18 cellular contexts compared by ENCODE assay signal in the genomic region with DNA sequence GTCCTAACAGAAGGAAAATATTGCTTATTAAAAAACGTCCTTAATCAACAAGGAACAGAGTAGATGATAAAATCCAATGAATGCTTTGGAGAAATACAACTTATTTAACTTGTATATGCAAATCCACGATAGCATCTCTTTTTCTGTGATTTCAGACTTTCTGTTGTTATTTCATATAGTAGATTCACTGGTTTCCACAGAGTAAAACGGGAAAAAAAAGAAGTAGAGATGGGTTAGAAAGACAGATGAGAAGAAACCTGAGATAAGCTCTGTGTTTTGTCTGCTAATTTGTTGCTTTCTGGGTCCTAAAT.
DNase-seq lines count a peak whose midpoint lies in the region; ATAC-seq, FAIRE-seq and TF ChIP-seq lines count a peak whose summit lies in the region.
"Had no signal": no experiment of that assay in that cellular context is flagged by ENCODE, and none has a peak within 500 bp of the region (broad histone marks: within the 10 kb centered on the region; RNA-seq: fewer than 3 reads in every experiment).

No MANE protein-coding gene starts in this region.

- TF ChIP-seq EP300 in H1 (IDR thresholded peaks at IDR 0.05; ENCODE audit: borderline replicate concordance in 1 of 2, low read depth in 2 of 2, low read length in 2 of 2) = no peak

- no peaks in the 10 kb centered on the region for H3K4me1 Mint-ChIP-seq in Calu3 (ENCODE audit: low read depth, unreplicated experiment)
- peaks cover 0 to 2% of the 10 kb centered on the region in 2 donors for H3K4me1 Mint-ChIP-seq in effector memory CD8-positive, alpha-beta T cell (ENCODE audit: low read depth in 2 of 2)
- no peaks in the 10 kb centered on the region for H3K4me1 Mint-ChIP-seq in activated CD4-positive, alpha-beta memory T cell treated with anti-CD3 and anti-CD28 coated beads, Interleukin-2, amount 10 ng/mL, durations not matched to agents 7 days and 5 days
- H3K4me1 Mint-ChIP-seq: immature natural killer cell had no signal

- no peak for TF ChIP-seq RAD21 in H1 (IDR thresholded peaks at IDR 0.05 in 1 of 2, conservative IDR thresholded peaks at IDR 0.05 in 1 of 2; ENCODE audit: low read depth in 2 of 2, low read length in 2 of 2)

- H3K27ac Mint-ChIP-seq in Calu3 (ENCODE audit: unreplicated experiment) = no peak overlapping the region
- H3K27ac Mint-ChIP-seq in effector memory CD8-positive, alpha-beta T cell = no peak overlapping the region
- no peak overlapping the region for H3K27ac Mint-ChIP-seq in activated CD4-positive, alpha-beta memory T cell treated with anti-CD3 and anti-CD28 coated beads, Interleukin-2, amount 10 ng/mL, durations not matched to agents 7 days and 5 days
- H3K27ac Mint-ChIP-seq: activated CD8-positive, alpha-beta memory T cell treated with anti-CD3 and anti-CD28 coated beads, Interleukin-2, amount 10 ng/mL, durations not matched to agents 7 days and 5 days; immature natural killer cell; stimulated activated memory B cell treated with anti-CD40 and anti-IgM and Interleukin-4, amounts not matched to agents 10 μg/mL and 1 μg/mL and 100 μg/mL, for 72 hours had no signal

- no peaks in the 10 kb centered on the region for H3K36me3 ChIP-seq in OCI-LY3 (replicated peaks; ENCODE audit: low read depth, low read length)
- H3K36me3 ChIP-seq in H1 (ENCODE audit: control insufficient read depth in 2 of 4, insufficient read depth in 4 of 4, low read length in 3 of 4) = no peaks in the 10 kb centered on the region
- no peaks in the 10 kb centered on the region for H3K36me3 ChIP-seq in parathyroid adenoma (ENCODE audit: control insufficient read depth, insufficient read depth, low read length)
- H3K36me3 ChIP-seq: heart left ventricle, thyroid gland had no signal

- H3K9me3 Mint-ChIP-seq in Calu3 (ENCODE audit: low read depth, unreplicated experiment) = no peaks in the 10 kb centered on the region
- H3K9me3 Mint-ChIP-seq in effector memory CD8-positive, alpha-beta T cell = peaks cover 2 to 19% of the 10 kb centered on the region in 2 donors
- no peaks in the 10 kb centered on the region for H3K9me3 Mint-ChIP-seq in activated CD4-positive, alpha-beta memory T cell treated with anti-CD3 and anti-CD28 coated beads, Interleukin-2, amount 10 ng/mL, durations not matched to agents 7 days and 5 days
- H3K9me3 Mint-ChIP-seq: stimulated activated memory B cell treated with anti-CD40 and anti-IgM and Interleukin-4, amounts not matched to agents 10 μg/mL and 1 μg/mL and 100 μg/mL, for 72 hours had no signal

- ATAC-seq in GM18861 (IDR thresholded peaks at IDR 0.05; ENCODE audit: unreplicated experiment) = no peak
- no peak for ATAC-seq in effector memory CD8-positive, alpha-beta T cell (replicated peaks)
- ATAC-seq: activated CD8-positive, alpha-beta memory T cell treated with anti-CD3 and anti-CD28 coated beads, Interleukin-2, amount 10 ng/mL, durations not matched to agents 7 days and 5 days; heart left ventricle; stimulated activated memory B cell treated with anti-CD40 and anti-IgM and Interleukin-4, amounts not matched to agents 10 μg/mL and 1 μg/mL and 100 μg/mL, for 72 hours had no signal

- H3K23ac ChIP-seq in H1 (ENCODE audit: insufficient read length) = no peak overlapping the region

- H2AFZ ChIP-seq in OCI-LY3 (ENCODE audit: low read depth, low read length) (peak overlapping the region; percentile 55; the same call in 1 of the 2 replicates), H1 (ENCODE audit: low read length) (peak overlapping the region; percentile 87), parathyroid adenoma (no peak overlapping the region)

- no peak overlapping the region for H2BK120ac ChIP-seq in H1 (replicated peaks; ENCODE audit: low read depth, low read length)

- H2BK5ac ChIP-seq in H1 (ENCODE audit: low read depth, low read length) = no peak overlapping the region

- DNase-seq in Calu3 (no peak), H1 (ENCODE audit: low read depth in 1 of 2, low spot score in 2 of 2) (no peak), DMS 273 (lab: John Stamatoyannopoulos, UW; ENCODE audit: unreplicated experiment) (no peak)
- no peak for DNase-seq in effector memory CD8-positive, alpha-beta T cell
- no peak for DNase-seq in activated CD4-positive, alpha-beta memory T cell treated with anti-CD3 and anti-CD28 coated beads, Interleukin-2, amount 10 ng/mL, durations not matched to agents 7 days and 5 days
- DNase-seq: GF-D8, immature natural killer cell, left ventricle myocardium superior had no signal

- CTCF ChIA-PET in Calu3 (lab: Charles Lee) = interaction anchor here (1.3 kb wide), 1 partner anchor 478 kb away, joined by 9 read pairs; no protein-coding TSS in a partner anchor
- CTCF ChIA-PET in H1 (lab: Charles Lee; ENCODE audit: partially characterized antibody) = interaction anchor here (0.7 to 3.1 kb wide), 15 partner anchors 9 to 700 kb away, joined by 3 to 16 read pairs (median 5); no protein-coding TSS in a partner anchor
- CTCF ChIA-PET in activated CD4-positive, alpha-beta memory T cell treated with anti-CD3 and anti-CD28 coated beads, Interleukin-2, amount 10 ng/mL, durations not matched to agents 7 days and 5 days (lab: Charles Lee) = interaction anchor here (0.6 to 1.3 kb wide), 2 partner anchors 57 to 632 kb away, joined by 3 to 4 read pairs; no protein-coding TSS in a partner anchor

- H2BK20ac ChIP-seq in H1 (ENCODE audit: low read length) = no peak overlapping the region

- no peak overlapping the region for H3K14ac ChIP-seq in H1 (ENCODE audit: insufficient read length)

- no peak for TF ChIP-seq POLR2A in H1 (IDR thresholded peaks at IDR 0.05; ENCODE audit: control extremely low read depth in 1 of 2, low read depth in 2 of 2, low read length in 2 of 2)

- no peaks in the 10 kb centered on the region for H3K79me1 ChIP-seq in H1 (ENCODE audit: low read depth, low read length)

- H3K4ac ChIP-seq in H1 (replicated peaks; ENCODE audit: insufficient read length, low read depth, low read length) = no peak overlapping the region

- no peak overlapping the region for H2BK15ac ChIP-seq in H1 (ENCODE audit: low read length)

- POLR2A ChIA-PET in H1 (lab: Charles Lee; ENCODE audit: partially characterized antibody) = no interaction called here
- POLR2A ChIA-PET in activated CD4-positive, alpha-beta memory T cell treated with anti-CD3 and anti-CD28 coated beads, Interleukin-2, amount 10 ng/mL, durations not matched to agents 7 days and 5 days (lab: Charles Lee) = no interaction called here

- no peak overlapping the region for H2AK5ac ChIP-seq in H1 (ENCODE audit: low read depth, low read length)

- no peak for TF ChIP-seq CTCF in Calu3 (IDR thresholded peaks at IDR 0.05; ENCODE audit: unreplicated experiment)
- TF ChIP-seq CTCF in OCI-LY3 (IDR thresholded peaks at IDR 0.05; ENCODE audit: low read depth, low read length) = no peak; the same call in 1 of the 2 replicates
- no peak for TF ChIP-seq CTCF in H1 (IDR thresholded peaks at IDR 0.05; ENCODE audit: control extremely low read depth in 1 of 3, insufficient read depth in 1 of 3, low read depth in 1 of 3, low read length in 3 of 3)
- no peak for TF ChIP-seq CTCF in parathyroid adenoma (IDR thresholded peaks at IDR 0.05)

- H3K9ac ChIP-seq in OCI-LY3 (ENCODE audit: low read length) (no peak overlapping the region), H1 (replicated peaks in 1 of 4; ENCODE audit: extremely low read depth in 1 of 4, low read depth in 3 of 4, low read length in 3 of 4) (no peak overlapping the region), parathyroid adenoma (no peak overlapping the region)

- H4K91ac ChIP-seq in H1 (replicated peaks; ENCODE audit: insufficient read length, low read length) = no peak overlapping the region

- intact Hi-C loops in Calu3 (cut with micrococcal nuclease; ENCODE audit: unreplicated experiment) = loop anchor here (5.0 to 10.0 kb wide), 2 partner anchors 353 to 700 kb away; no protein-coding TSS in a partner anchor

- no peak overlapping the region for H3K56ac ChIP-seq in H1 (replicated peaks; ENCODE audit: insufficient read length, low read depth, low read length)

- 36% methylated on average over 3 of the region's 3 CpGs; no CpG with 5 or more reads in 1 of the 2 experiments for WGBS in H1 (ENCODE audit: extremely low coverage in 1 of 2, insufficient coverage in 1 of 2, insufficient read length in 1 of 2, insufficient replicate concordance in 2 of 2, low coverage in 1 of 2, low lambda C conversion rate in 2 of 2, missing lambda C conversion rate in 1 of 2), 2 experiments

- peak overlapping the region; percentile 57 for H3K4me3 Mint-ChIP-seq in Calu3 (ENCODE audit: low read depth, unreplicated experiment)
- peak overlapping the region in 1 of 2 donors; percentile 32 for H3K4me3 Mint-ChIP-seq in effector memory CD8-positive, alpha-beta T cell
- no peak overlapping the region for H3K4me3 Mint-ChIP-seq in activated CD4-positive, alpha-beta memory T cell treated with anti-CD3 and anti-CD28 coated beads, Interleukin-2, amount 10 ng/mL, durations not matched to agents 7 days and 5 days
- H3K4me3 Mint-ChIP-seq: stimulated activated memory B cell treated with anti-CD40 and anti-IgM and Interleukin-4, amounts not matched to agents 10 μg/mL and 1 μg/mL and 100 μg/mL, for 72 hours had no signal

- 0 out of 2 replicates have a peak, but pooled peaks cover 3% of the 10 kb centered on the region for H3K27me3 ChIP-seq in OCI-LY3 (ENCODE audit: low read depth, low read length)
- H3K27me3 ChIP-seq in H1 (replicated peaks in 1 of 4; ENCODE audit: control insufficient read depth in 3 of 4, extremely low read depth in 1 of 4, insufficient read depth in 3 of 4, low read length in 3 of 4) = no peaks in the 10 kb centered on the region
- H3K27me3 ChIP-seq in parathyroid adenoma (ENCODE audit: control insufficient read depth, insufficient read depth, low read length) = no peaks in the 10 kb centered on the region
- H3K27me3 ChIP-seq: thyroid gland had no signal

- no peak for FAIRE-seq in H1 (lab: Jason Lieb, UNC)
- FAIRE-seq: bronchial epithelial cell, RCC 7860 had no signal

- no peaks in the 10 kb centered on the region for H3K79me2 ChIP-seq in OCI-LY3 (ENCODE audit: low read length)
- H3K79me2 ChIP-seq in H1 (ENCODE audit: control insufficient read depth in 1 of 2, insufficient read depth in 2 of 2, low read length in 2 of 2) = no peaks in the 10 kb centered on the region
- no peaks in the 10 kb centered on the region for H3K79me2 ChIP-seq in parathyroid adenoma

- H3K23me2 ChIP-seq in H1 (ENCODE audit: low read depth, low read length) = no peaks in the 10 kb centered on the region

- H4K8ac ChIP-seq in H1 (ENCODE audit: extremely low read depth, insufficient read depth, low read length) = no peak overlapping the region

- H3K4me1 ChIP-seq in OCI-LY3 (ENCODE audit: low read length) = peaks cover 7% of the 10 kb centered on the region; the same call in 1 of the 2 replicates
- no peaks in the 10 kb centered on the region for H3K4me1 ChIP-seq in H1 (replicated peaks in 1 of 4; ENCODE audit: control insufficient read depth in 3 of 4, insufficient read depth in 4 of 4, low read length in 3 of 4)
- H3K4me1 ChIP-seq in parathyroid adenoma = no peaks in the 10 kb centered on the region
- H3K4me1 ChIP-seq: thyroid gland had no signal

- H3K27ac ChIP-seq in OCI-LY3 (ENCODE audit: low read length) (no peak overlapping the region), H1 (ENCODE audit: low read depth, low read length) (no peak overlapping the region), parathyroid adenoma (no peak overlapping the region)
- H3K27ac ChIP-seq: heart left ventricle, thyroid gland had no signal

- H3K9me3 ChIP-seq in OCI-LY3 (ENCODE audit: insufficient read depth, low read length) = no peaks in the 10 kb centered on the region
- H3K9me3 ChIP-seq in H1 (ENCODE audit: insufficient read depth in 2 of 2, low read depth in 1 of 2, low read length in 1 of 2) = no peaks in the 10 kb centered on the region
- H3K9me3 ChIP-seq in parathyroid adenoma (ENCODE audit: control insufficient read depth, low read length) = no peaks in the 10 kb centered on the region
- H3K9me3 ChIP-seq: heart left ventricle, mucosa of descending colon, thyroid gland had no signal

- no peak overlapping the region for H2BK12ac ChIP-seq in H1 (ENCODE audit: low read depth, low read length)

- H3K4me2 ChIP-seq in OCI-LY3 (ENCODE audit: low read length) (peak overlapping the region; percentile 68), H1 (ENCODE audit: insufficient read depth in 1 of 2, low read depth in 2 of 2, low read length in 2 of 2) (no peak overlapping the region), parathyroid adenoma (ENCODE audit: low read length) (peak overlapping the region; percentile 82)

- no peaks in the 10 kb centered on the region for H3K36me3 Mint-ChIP-seq in Calu3 (ENCODE audit: insufficient read depth, unreplicated experiment)
- H3K36me3 Mint-ChIP-seq in effector memory CD8-positive, alpha-beta T cell (ENCODE audit: insufficient read depth) = no peaks in the 10 kb centered on the region
- H3K36me3 Mint-ChIP-seq in activated CD4-positive, alpha-beta memory T cell treated with anti-CD3 and anti-CD28 coated beads, Interleukin-2, amount 10 ng/mL, durations not matched to agents 7 days and 5 days (ENCODE audit: low read depth) = no peaks in the 10 kb centered on the region
- H3K36me3 Mint-ChIP-seq: activated CD8-positive, alpha-beta memory T cell treated with anti-CD3 and anti-CD28 coated beads, Interleukin-2, amount 10 ng/mL, durations not matched to agents 7 days and 5 days; immature natural killer cell; stimulated activated memory B cell treated with anti-CD40 and anti-IgM and Interleukin-4, amounts not matched to agents 10 μg/mL and 1 μg/mL and 100 μg/mL, for 72 hours had no signal

- H3K27me3 Mint-ChIP-seq in Calu3 (ENCODE audit: unreplicated experiment) = no peaks in the 10 kb centered on the region
- no peaks in the 10 kb centered on the region for H3K27me3 Mint-ChIP-seq in effector memory CD8-positive, alpha-beta T cell
- no peaks in the 10 kb centered on the region for H3K27me3 Mint-ChIP-seq in activated CD4-positive, alpha-beta memory T cell treated with anti-CD3 and anti-CD28 coated beads, Interleukin-2, amount 10 ng/mL, durations not matched to agents 7 days and 5 days
- H3K27me3 Mint-ChIP-seq: activated CD8-positive, alpha-beta memory T cell treated with anti-CD3 and anti-CD28 coated beads, Interleukin-2, amount 10 ng/mL, durations not matched to agents 7 days and 5 days; stimulated activated memory B cell treated with anti-CD40 and anti-IgM and Interleukin-4, amounts not matched to agents 10 μg/mL and 1 μg/mL and 100 μg/mL, for 72 hours had no signal

- H4K20me1 ChIP-seq in OCI-LY3 (ENCODE audit: insufficient read depth, low read length) (no peaks in the 10 kb centered on the region), H1 (replicated peaks in 1 of 2; ENCODE audit: control insufficient read depth in 1 of 2, insufficient read depth in 2 of 2, low read length in 2 of 2) (no peaks in the 10 kb centered on the region)

- no peak overlapping the region for H3K18ac ChIP-seq in H1 (ENCODE audit: extremely low read depth, low read length)

- H3K4me3 ChIP-seq in OCI-LY3 (ENCODE audit: low read length) (peak overlapping the region; percentile 77), H1 (ENCODE audit: extremely low read depth in 1 of 4, insufficient read depth in 2 of 4, low read depth in 3 of 4, low read length in 4 of 4) (no peak overlapping the region), parathyroid adenoma (ENCODE audit: low read depth, low read length) (no peak overlapping the region)
- H3K4me3 ChIP-seq: mucosa of descending colon, thyroid gland had no signal

- H4K5ac ChIP-seq in H1 (ENCODE audit: insufficient read length, low read depth, low read length) = no peak overlapping the region

- no TSS peak for BruUV-seq in Calu3 (replicated peaks; lab: Mats Ljungman, UMichigan)

Comparison
In these comparisons a context has a peak if more than half of its experiments do, and no peak if none do; other contexts are left out.
1. H3K4me2 ChIP-seq: peak in OCI-LY3 (single experiment) and parathyroid adenoma (single experiment); none in H1 (0 of 2).